2 cellular contexts compared by ENCODE assay signal in the genomic region with DNA sequence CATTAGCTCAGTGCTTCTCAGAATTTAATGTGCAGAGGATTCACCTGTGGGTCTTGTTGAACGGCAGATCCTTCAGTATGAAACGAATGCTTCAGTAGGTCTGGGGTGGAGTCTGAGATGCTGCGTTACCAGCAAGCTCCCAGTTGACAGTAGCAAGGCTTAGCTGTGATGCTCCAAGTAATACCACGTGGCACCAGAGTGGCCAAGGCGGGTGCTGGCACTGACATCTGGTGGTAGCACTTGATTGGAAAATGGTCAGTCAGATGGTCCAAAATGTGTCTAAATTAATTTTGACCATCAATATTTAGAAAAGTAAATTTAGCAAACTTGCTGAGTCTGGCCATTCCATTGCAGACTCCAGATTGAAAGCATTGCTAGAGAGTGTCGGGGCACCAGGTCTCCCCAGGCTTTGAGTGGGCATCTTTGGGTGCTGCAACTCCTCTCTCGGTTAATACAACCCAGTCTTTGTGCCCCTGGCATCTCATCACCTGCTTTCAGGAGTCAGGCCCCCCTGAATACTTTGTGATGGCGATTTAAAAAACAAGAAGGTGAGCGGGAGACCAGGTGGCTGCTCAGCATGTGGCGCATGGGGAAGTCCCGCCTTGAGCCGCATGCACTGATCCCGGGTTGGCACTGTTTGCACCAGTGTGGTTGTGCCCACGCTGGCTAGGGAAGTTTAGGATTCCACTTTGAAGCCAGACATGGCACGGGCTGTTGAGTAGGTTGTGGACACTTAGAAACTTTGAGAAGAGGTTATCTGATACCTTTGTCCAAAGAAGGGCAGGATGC.
TF ChIP-seq lines count a peak whose summit lies in the region.

No MANE protein-coding gene starts in this region.

TF ChIP-seq in HCT116, 20 proteins besides CTCF, POLR2A, EP300 and RAD21:
- no peak for TF ChIP-seq ZBTB33 (IDR thresholded peaks at IDR 0.05; ENCODE audit: extremely low read depth, insufficient replicate concordance, low read length)
- no peak for TF ChIP-seq ATF3 (IDR thresholded peaks at IDR 0.05)
- TF ChIP-seq YY1 (IDR thresholded peaks at IDR 0.05; ENCODE audit: extremely low read depth, insufficient replicate concordance, low read depth, low read length): no peak
- TF ChIP-seq FOSL1 (IDR thresholded peaks at IDR 0.05; ENCODE audit: low read depth): no peak
- TF ChIP-seq, protein P1, sequence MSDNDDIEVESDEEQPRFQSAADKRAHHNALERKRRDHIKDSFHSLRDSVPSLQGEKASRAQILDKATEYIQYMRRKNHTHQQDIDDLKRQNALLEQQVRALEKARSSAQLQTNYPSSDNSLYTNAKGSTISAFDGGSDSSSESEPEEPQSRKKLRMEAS (IDR thresholded peaks at IDR 0.05): no peak
- TF ChIP-seq ELF1 (IDR thresholded peaks at IDR 0.05; ENCODE audit: borderline replicate concordance, low read depth): no peak
- TF ChIP-seq ZFX (IDR thresholded peaks at IDR 0.05): no peak; the same call in 1 of the 2 replicates
- TF ChIP-seq SIN3A (IDR thresholded peaks at IDR 0.05; ENCODE audit: low read depth): no peak
- TF ChIP-seq ZNF274 (IDR thresholded peaks at IDR 0.05; ENCODE audit: low read depth, low read length): no peak
- no peak for TF ChIP-seq REST (IDR thresholded peaks at IDR 0.05; ENCODE audit: low read depth)

TF ChIP-seq in HepG2, 621 proteins besides CTCF, POLR2A, EP300 and RAD21:
- TF ChIP-seq RAD51 (IDR thresholded peaks at IDR 0.05; ENCODE audit: borderline replicate concordance) (no peak), STAG1 (CRISPR knock-in tag; IDR thresholded peaks at IDR 0.05) (peak; percentile 45), ATM (IDR thresholded peaks at IDR 0.05; ENCODE audit: borderline replicate concordance) (no peak), PRDM10 (CRISPR knock-in tag; IDR thresholded peaks at IDR 0.05; ENCODE audit: low read depth) (no peak), ZNF766 (CRISPR knock-in tag; IDR thresholded peaks at IDR 0.05; ENCODE audit: borderline replicate concordance) (no peak), ZKSCAN8 (CRISPR knock-in tag; IDR thresholded peaks at IDR 0.05; ENCODE audit: borderline replicate concordance) (no peak)
- TF ChIP-seq, protein P2, sequence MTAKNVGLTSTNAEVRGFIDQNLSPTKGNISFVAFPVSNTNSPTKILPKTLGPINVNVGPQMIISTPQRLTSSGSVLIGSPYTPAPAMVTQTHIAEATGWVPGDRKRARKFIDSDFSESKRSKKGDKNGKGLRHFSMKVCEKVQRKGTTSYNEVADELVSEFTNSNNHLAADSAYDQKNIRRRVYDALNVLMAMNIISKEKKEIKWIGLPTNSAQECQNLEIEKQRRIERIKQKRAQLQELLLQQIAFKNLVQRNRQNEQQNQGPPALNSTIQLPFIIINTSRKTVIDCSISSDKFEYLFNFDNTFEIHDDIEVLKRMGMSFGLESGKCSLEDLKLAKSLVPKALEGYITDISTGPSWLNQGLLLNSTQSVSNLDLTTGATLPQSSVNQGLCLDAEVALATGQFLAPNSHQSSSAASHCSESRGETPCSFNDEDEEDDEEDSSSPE (CRISPR knock-in tag; IDR thresholded peaks at IDR 0.05): no peak
